ENCODE assay signal across 14 cellular contexts in the genomic region with DNA sequence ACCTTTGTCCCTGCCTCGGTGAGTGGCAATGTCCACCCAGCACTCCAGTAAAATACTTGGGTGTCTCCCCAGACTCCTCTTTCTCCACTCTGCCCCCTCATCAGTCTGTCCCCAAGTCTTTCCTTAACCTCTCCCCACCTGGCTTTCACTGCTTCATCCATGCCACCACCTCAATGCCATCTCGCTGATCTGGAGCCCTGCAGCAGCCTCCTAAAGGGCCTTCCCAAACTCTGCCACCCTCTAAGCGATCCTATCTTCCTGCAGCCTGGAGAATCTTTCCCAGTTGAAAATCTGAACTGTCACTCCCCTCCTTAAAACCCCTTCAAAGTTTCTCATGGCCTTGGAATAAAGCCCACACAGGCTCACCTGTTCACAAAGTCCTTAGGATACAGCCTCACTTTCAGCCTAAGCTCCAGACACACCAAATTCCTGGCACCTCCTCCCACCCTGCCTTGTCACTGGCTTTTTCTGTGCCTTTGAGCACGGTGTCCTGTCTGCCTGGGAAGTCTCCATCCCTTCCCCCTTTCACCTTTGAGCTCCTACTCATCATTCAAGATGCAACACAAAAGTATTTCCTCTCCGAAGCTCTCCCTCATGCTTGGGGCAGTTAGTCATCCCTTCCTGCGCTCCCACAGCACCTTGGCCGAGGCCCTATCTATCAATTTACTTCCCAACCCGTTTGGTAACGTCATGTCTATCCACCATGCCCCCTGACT.
A peak's percentile ranks its signal among the peaks of the same experiment; 100 is the strongest.
DNase-seq lines count a peak whose midpoint lies in the region; ATAC-seq, FAIRE-seq and TF ChIP-seq lines count a peak whose summit lies in the region.
"Had no signal": no experiment of that assay in that cellular context is flagged by ENCODE, and none has a peak within 500 bp of the region (broad histone marks: within the 10 kb centered on the region; RNA-seq: fewer than 3 reads in every experiment).

No MANE protein-coding gene starts in this region.

- ATAC-seq in GM21737 (IDR thresholded peaks at IDR 0.05; ENCODE audit: unreplicated experiment) (no peak), GM19463 (IDR thresholded peaks at IDR 0.05; ENCODE audit: unreplicated experiment) (no peak), GM21381 (IDR thresholded peaks at IDR 0.05; ENCODE audit: unreplicated experiment) (no peak)
- ATAC-seq: mucosa of descending colon had no signal

- no peak for TF ChIP-seq POLR2A in H54 (IDR thresholded peaks at IDR 0.05; ENCODE audit: low read depth, low read length)

- TF ChIP-seq CTCF in fibroblast of pulmonary artery (IDR thresholded peaks at IDR 0.05; ENCODE audit: low read length, missing control alignments) = no peak

- DNase-seq in H54 (ENCODE audit: insufficient read length, low spot score) (peak; percentile 82), SW480 (ENCODE audit: low spot score) (peak; percentile 45), fibroblast of pulmonary artery (ENCODE audit: low read depth) (peak; percentile 86), skeletal muscle cell (ENCODE audit: low read depth) (peak; percentile 43)
- DNase-seq: activated CD4-positive, CD25-positive, alpha-beta regulatory T cell treated with anti-CD3 and anti-CD28 coated beads, Interleukin-2, amount 50 U/mL, for 72 hours; hippocampal formation; Karpas-422; NCI-H2227 treated with DMSO at 0.1 percent for 48 hours; SHP77 had no signal

- FAIRE-seq in H54 (lab: Jason Lieb, UNC) = peak; percentile 81

- H3K4me3 ChIP-seq in fibroblast of pulmonary artery (replicated peaks; ENCODE audit: low read depth, low read length) (peak overlapping the region; percentile 70), skeletal muscle cell (ENCODE audit: low read depth, low read length) (peak overlapping the region; percentile 70)
- H3K4me3 ChIP-seq: mucosa of descending colon, skin epidermis had no signal
